ENCODE assay signal across 6 cellular contexts in the genomic region with DNA sequence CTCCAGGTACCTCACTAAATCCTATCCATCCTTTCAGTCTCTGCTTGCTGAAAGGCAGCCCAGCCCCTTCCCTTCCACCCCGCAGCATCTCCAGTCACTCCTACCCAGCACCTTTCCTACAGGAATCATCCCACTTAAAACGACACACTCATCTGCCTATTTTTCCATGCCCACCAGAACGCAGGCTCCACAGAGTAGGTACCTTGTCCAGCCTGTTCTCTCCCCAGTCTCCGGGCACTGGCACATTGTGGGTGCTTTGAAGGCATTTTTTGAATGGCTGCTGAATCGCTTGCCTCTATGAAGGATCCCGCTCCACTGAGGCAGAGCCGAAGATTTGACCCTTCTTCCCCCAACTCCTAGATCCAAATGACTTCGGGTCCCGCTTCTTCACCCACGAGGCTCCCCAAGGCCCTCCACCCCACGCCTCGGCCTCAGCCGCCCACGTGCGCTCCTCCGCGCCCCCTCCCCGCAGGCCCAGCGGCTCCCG. TPM values are rescaled to one million over a fixed set of nuclear protein-coding genes. Genes with fewer than 3 reads are reported as not detected.
DNase-seq lines count a peak whose midpoint lies in the region; ATAC-seq, FAIRE-seq and TF ChIP-seq lines count a peak whose summit lies in the region.

No MANE protein-coding gene starts in this region.

- H2BK120ac ChIP-seq in neuronal stem cell (ENCODE audit: low read depth, low read length), result no peak overlapping the region

- H3K27ac Mint-ChIP-seq in astrocyte (ENCODE audit: unreplicated experiment), result no peak overlapping the region

- no peak overlapping the region for H3K4ac ChIP-seq in neuronal stem cell (ENCODE audit: low read length)

- H2BK5ac ChIP-seq in neuronal stem cell (ENCODE audit: low read length), result no peak overlapping the region

- H3K9me3 ChIP-seq in HUES6 (ENCODE audit: control insufficient read depth, insufficient read depth, low read depth, low read length) (no peaks in the 10 kb centered on the region), astrocyte (ENCODE audit: insufficient read depth, low read depth, low read length) (peaks cover 3% of the 10 kb centered on the region), neuronal stem cell (replicated peaks in 1 of 2; ENCODE audit: control insufficient read depth in 2 of 2, insufficient read depth in 1 of 2, low read depth in 1 of 2, low read length in 2 of 2) (peaks cover 2 to 8% of the 10 kb centered on the region in 2 donors), Karpas-422 (ENCODE audit: low read length) (no peaks in the 10 kb centered on the region)

- no peak overlapping the region for H2BK15ac ChIP-seq in neuronal stem cell (ENCODE audit: low read length)

- H3K4me1 ChIP-seq in HUES6 (ENCODE audit: control insufficient read depth, insufficient read depth, low read length), result 0 out of 2 replicates have a peak, but pooled peaks cover 3% of the 10 kb centered on the region
- no peaks in the 10 kb centered on the region for H3K4me1 ChIP-seq in astrocyte (ENCODE audit: insufficient read depth, low read length)
- H3K4me1 ChIP-seq in neuronal stem cell (ENCODE audit: control insufficient read depth in 2 of 2, insufficient read depth in 1 of 2, low read depth in 1 of 2, low read length in 2 of 2), result peaks cover 0 to 4% of the 10 kb centered on the region in 2 donors
- H3K4me1 ChIP-seq in Karpas-422 (ENCODE audit: low read length), result no peaks in the 10 kb centered on the region

- no peaks in the 10 kb centered on the region for H3K9me2 ChIP-seq in Karpas-422 (replicated peaks; ENCODE audit: insufficient read depth, low read length)

- no peak overlapping the region for H3K14ac ChIP-seq in neuronal stem cell (ENCODE audit: low read length)

- H3K23ac ChIP-seq in neuronal stem cell (ENCODE audit: low read depth, low read length, poor library complexity), result peak overlapping the region; percentile 69

- no peaks in the 10 kb centered on the region for H3K79me2 ChIP-seq in astrocyte (ENCODE audit: insufficient read depth, low read length)
- H3K79me2 ChIP-seq in Karpas-422 (ENCODE audit: low read length), result no peaks in the 10 kb centered on the region

- H2BK12ac ChIP-seq in neuronal stem cell (ENCODE audit: low read length), result no peak overlapping the region

- no CpG with 5 or more reads among the region's 20 CpGs for WGBS in neuronal stem cell (ENCODE audit: extremely low coverage in 2 of 2, insufficient read length in 2 of 2, insufficient replicate concordance in 1 of 2), 2 donors

- TF ChIP-seq CTCF in astrocyte (IDR thresholded peaks at IDR 0.05; ENCODE audit: insufficient read depth, low read depth, low read length), result no peak
- TF ChIP-seq CTCF in GM10266 (IDR thresholded peaks at IDR 0.05; ENCODE audit: control insufficient read depth, insufficient read depth, low read depth, missing control alignments), result no peak

- H3K27me3 ChIP-seq in HUES6 (ENCODE audit: control insufficient read depth, insufficient read depth, low read length) (peaks cover 78% of the 10 kb centered on the region), astrocyte (ENCODE audit: insufficient read depth, low read length) (peaks cover 74% of the 10 kb centered on the region), neuronal stem cell (ENCODE audit: control insufficient read depth in 3 of 3, insufficient read depth in 3 of 3, low read depth in 1 of 3, low read length in 3 of 3) (peaks cover 36 to 94% (median 67%) of the 10 kb centered on the region in 3 experiments), Karpas-422 (ENCODE audit: low read length) (no peaks in the 10 kb centered on the region)

- no peak for DNase-seq in astrocyte (ENCODE audit: low read depth)
- no peak for DNase-seq in neuronal stem cell (ENCODE audit: low spot score)
- DNase-seq in Karpas-422, result no peak
- no peak for DNase-seq in GM10266 (ENCODE audit: extremely low spot score)

- H3K4me3 ChIP-seq in HUES6 (ENCODE audit: low read depth, low read length), result peak overlapping the region; percentile 51; the same call in 1 of the 2 replicates
- no peak overlapping the region for H3K4me3 ChIP-seq in astrocyte (ENCODE audit: insufficient read depth, low read depth, low read length)
- H3K4me3 ChIP-seq in neuronal stem cell (ENCODE audit: low read length in 2 of 2), result no peak overlapping the region
- H3K4me3 ChIP-seq in Karpas-422 (ENCODE audit: low read length), result no peak overlapping the region

- H3K36me3 Mint-ChIP-seq in astrocyte (ENCODE audit: low read depth, unreplicated experiment), result peaks cover 2% of the 10 kb centered on the region

- no peak overlapping the region for H3K9ac ChIP-seq in HUES6 (ENCODE audit: low read length)
- no peak overlapping the region for H3K9ac ChIP-seq in astrocyte (ENCODE audit: low read length)
- no peak overlapping the region for H3K9ac ChIP-seq in neuronal stem cell (ENCODE audit: low read depth, low read length, poor library complexity)
- H3K9ac ChIP-seq in Karpas-422 (ENCODE audit: low read length), result no peak overlapping the region

- H3K18ac ChIP-seq in neuronal stem cell (ENCODE audit: low read length), result peak overlapping the region; percentile 88

- H3K4me3 Mint-ChIP-seq in astrocyte (ENCODE audit: unreplicated experiment), result peak overlapping the region; percentile 65

- peak overlapping the region; percentile 51 for H2AK5ac ChIP-seq in neuronal stem cell (ENCODE audit: low read depth, low read length)

- peak overlapping the region; percentile 67 for H3K4me2 ChIP-seq in astrocyte (ENCODE audit: low read length)
- peak overlapping the region; percentile 63 for H3K4me2 ChIP-seq in neuronal stem cell (ENCODE audit: insufficient read depth, low read length, poor library complexity, severe bottlenecking)
- H3K4me2 ChIP-seq in Karpas-422 (ENCODE audit: low read depth, low read length, poor library complexity, severe bottlenecking), result no peak overlapping the region

- H4K91ac ChIP-seq in neuronal stem cell (ENCODE audit: low read depth, low read length, poor library complexity), result no peak overlapping the region

- H3K27ac ChIP-seq in HUES6 (ENCODE audit: low read depth, low read length), result no peak overlapping the region
- H3K27ac ChIP-seq in astrocyte (ENCODE audit: low read depth, low read length), result no peak overlapping the region
- no peak overlapping the region for H3K27ac ChIP-seq in neuronal stem cell (replicated peaks; ENCODE audit: low read length)
- no peak overlapping the region for H3K27ac ChIP-seq in Karpas-422 (ENCODE audit: low read length)

- H2AFZ ChIP-seq in astrocyte (ENCODE audit: low read depth, low read length) (no peak overlapping the region), neuronal stem cell (ENCODE audit: low read length) (peak overlapping the region; percentile 86), Karpas-422 (ENCODE audit: low read length) (no peak overlapping the region)

- no peaks in the 10 kb centered on the region for H3K36me3 ChIP-seq in HUES6 (ENCODE audit: control insufficient read depth, insufficient read depth, low read length)
- no peaks in the 10 kb centered on the region for H3K36me3 ChIP-seq in astrocyte (ENCODE audit: insufficient read depth, low read length)
- H3K36me3 ChIP-seq in neuronal stem cell (replicated peaks in 1 of 2; ENCODE audit: control insufficient read depth in 2 of 2, insufficient read depth in 2 of 2, low read length in 2 of 2), result no peaks in the 10 kb centered on the region
- no peaks in the 10 kb centered on the region for H3K36me3 ChIP-seq in Karpas-422 (ENCODE audit: insufficient read depth, low read length)

- no peak for ATAC-seq in HG02970 (IDR thresholded peaks at IDR 0.05; ENCODE audit: low FRiP score, unreplicated experiment)

- H3K27me3 Mint-ChIP-seq in astrocyte (ENCODE audit: low read depth, unreplicated experiment), result peaks cover 76% of the 10 kb centered on the region

- H4K20me1 ChIP-seq in astrocyte (ENCODE audit: insufficient read depth, low read length) (no peaks in the 10 kb centered on the region), Karpas-422 (ENCODE audit: insufficient read depth, low read depth, low read length) (no peaks in the 10 kb centered on the region)

- no peak for FAIRE-seq in astrocyte (lab: Jason Lieb, UNC)

- peaks cover 3% of the 10 kb centered on the region for H3K79me1 ChIP-seq in neuronal stem cell (ENCODE audit: low read depth, low read length)

- peaks cover 12% of the 10 kb centered on the region for H3K9me3 Mint-ChIP-seq in astrocyte (ENCODE audit: unreplicated experiment)

- no peak overlapping the region for H4K8ac ChIP-seq in neuronal stem cell (ENCODE audit: low read depth, low read length)

- peaks cover 2% of the 10 kb centered on the region for H3K4me1 Mint-ChIP-seq in astrocyte (ENCODE audit: low read depth, unreplicated experiment)

RNA-seq across cellular contexts. Expression of gene LHX6, which starts 15.6 kb away (rescaled TPM):
- 0.34 and 0.53 TPM in 2 replicates for total RNA-seq in astrocyte
- 0.04 TPM for polyA plus RNA-seq in neuronal stem cell (2013, experiment 1 of 2)
- 0.12 TPM for polyA plus RNA-seq in neuronal stem cell (2013, experiment 2 of 2)
- not detected in 2 replicates for total RNA-seq in Karpas-422 (2014; rRNA removed; shearing (Covaris generic); ENCODE audit: low replicate concordance)

RNA-seq across cellular contexts. Expression of gene RBM18, which starts 51.5 kb away (rescaled TPM):
- 28.6 and 29.1 TPM in 2 replicates for total RNA-seq in astrocyte
- polyA plus RNA-seq in neuronal stem cell (2013, experiment 1 of 2), result 12.7 TPM
- 12.1 TPM for polyA plus RNA-seq in neuronal stem cell (2013, experiment 2 of 2)
- total RNA-seq in Karpas-422 (2014; rRNA removed; shearing (Covaris generic); ENCODE audit: low replicate concordance), result 8.5 and 14.5 TPM in 2 replicates

RNA-seq across cellular contexts. Expression of gene MRRF, which starts 51.5 kb away (rescaled TPM):
- 24.0 and 24.1 TPM in 2 replicates for total RNA-seq in astrocyte
- polyA plus RNA-seq in neuronal stem cell (2013, experiment 1 of 2), result 21.2 TPM
- polyA plus RNA-seq in neuronal stem cell (2013, experiment 2 of 2), result 23.2 TPM
- total RNA-seq in Karpas-422 (2014; rRNA removed; shearing (Covaris generic); ENCODE audit: low replicate concordance), result 36.3 and 67.3 TPM in 2 replicates

RNA-seq across cellular contexts. Expression of gene MORN5, which starts 53.4 kb away (rescaled TPM):
- total RNA-seq in astrocyte, result not detected in 2 replicates
- polyA plus RNA-seq in neuronal stem cell (2013, experiment 1 of 2), result 0.61 TPM
- 1.4 TPM for polyA plus RNA-seq in neuronal stem cell (2013, experiment 2 of 2)
- total RNA-seq in Karpas-422 (2014; rRNA removed; shearing (Covaris generic); ENCODE audit: low replicate concordance), result not detected in 2 replicates

RNA-seq across cellular contexts. Expression of gene NDUFA8, which starts 53.6 kb away (rescaled TPM):
- 52.3 and 56.4 TPM in 2 replicates for total RNA-seq in astrocyte
- polyA plus RNA-seq in neuronal stem cell (2013, experiment 1 of 2), result 74.6 TPM
- polyA plus RNA-seq in neuronal stem cell (2013, experiment 2 of 2), result 76.8 TPM
- total RNA-seq in Karpas-422 (2014; rRNA removed; shearing (Covaris generic); ENCODE audit: low replicate concordance), result 39.7 and 42.7 TPM in 2 replicates
